Comparison of ENCODE assay signal across 20 cellular contexts in the genomic region with DNA sequence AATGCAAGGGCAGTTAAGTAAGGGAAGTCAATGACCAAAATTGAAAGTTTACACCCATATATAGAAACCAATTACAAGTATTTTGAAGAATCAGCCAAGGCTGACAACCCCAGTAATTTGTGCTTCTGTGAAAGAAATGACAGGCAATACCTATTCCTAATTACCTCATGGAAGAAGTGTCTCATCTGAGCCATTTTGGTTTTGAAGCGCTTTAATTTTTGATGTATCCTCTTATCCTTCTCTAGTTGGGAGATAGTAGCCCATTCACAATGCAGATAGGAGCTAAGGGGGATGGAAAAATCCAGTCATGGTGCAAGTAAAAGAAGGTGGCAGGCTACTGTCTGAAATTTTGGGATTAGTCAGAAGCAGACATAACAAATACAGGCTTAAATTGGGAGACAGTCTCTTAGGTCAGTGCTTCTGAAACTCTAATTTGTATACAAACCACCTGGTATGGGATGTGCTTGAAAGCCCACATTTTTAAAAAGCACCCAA. TPM values are rescaled to one million over a fixed set of nuclear protein-coding genes. Genes with fewer than 3 reads are reported as not detected.
DNase-seq lines count a peak whose midpoint lies in the region; ATAC-seq, FAIRE-seq and TF ChIP-seq lines count a peak whose summit lies in the region.
"Had no signal": no experiment of that assay in that cellular context is flagged by ENCODE, and none has a peak within 500 bp of the region (broad histone marks: within the 10 kb centered on the region; RNA-seq: fewer than 3 reads in every experiment).

No MANE protein-coding gene starts in this region.

- peak; percentile 65 for ATAC-seq in HG02852 (IDR thresholded peaks at IDR 0.05; ENCODE audit: unreplicated experiment)
- ATAC-seq: right cardiac atrium, upper lobe of right lung had no signal

- peaks cover 14% of the 10 kb centered on the region for H3K4me1 Mint-ChIP-seq in activated CD4-positive, alpha-beta T cell treated with anti-CD3 and anti-CD28 coated beads, Interleukin-2, amount 10 ng/mL, durations not matched to agents 24 days and 14 days
- H3K4me1 Mint-ChIP-seq in activated naive CD8-positive, alpha-beta T cell treated with anti-CD3 and anti-CD28 coated beads for 36 hours = peaks cover 21% of the 10 kb centered on the region
- H3K4me1 Mint-ChIP-seq: naive B cell had no signal

- H3K27ac Mint-ChIP-seq in activated CD4-positive, alpha-beta T cell treated with anti-CD3 and anti-CD28 coated beads, Interleukin-2, amount 10 ng/mL, durations not matched to agents 24 days and 14 days = peak overlapping the region; percentile 86
- peak overlapping the region; percentile 93 for H3K27ac Mint-ChIP-seq in activated naive CD8-positive, alpha-beta T cell treated with anti-CD3 and anti-CD28 coated beads for 36 hours

- peak overlapping the region; percentile 11 for H3K4me3 Mint-ChIP-seq in activated CD4-positive, alpha-beta T cell treated with anti-CD3 and anti-CD28 coated beads, Interleukin-2, amount 10 ng/mL, durations not matched to agents 24 days and 14 days
- H3K4me3 Mint-ChIP-seq in activated naive CD8-positive, alpha-beta T cell treated with anti-CD3 and anti-CD28 coated beads for 36 hours = no peak overlapping the region
- H3K4me3 Mint-ChIP-seq: naive B cell had no signal

- TF ChIP-seq POLR2A in GM12892 (IDR thresholded peaks at IDR 0.05; ENCODE audit: low read depth, low read length) = no peak

- FAIRE-seq in GM12892 (lab: Jason Lieb, UNC) = peak; percentile 36
- FAIRE-seq: A204.1 had no signal

- intact Hi-C loops in activated CD4-positive, alpha-beta T cell treated with anti-CD3 and anti-CD28 coated beads, Interleukin-2, amount 10 ng/mL, durations not matched to agents 24 days and 14 days (cut with micrococcal nuclease) = loop anchor here (1.0 kb wide), 5 partner anchors 23 to 62 kb away; partner anchors contain the start of genes CHD8, RAB2B and SUPT16H

- no peaks in the 10 kb centered on the region for H3K9me3 Mint-ChIP-seq in activated CD4-positive, alpha-beta T cell treated with anti-CD3 and anti-CD28 coated beads, Interleukin-2, amount 10 ng/mL, durations not matched to agents 24 days and 14 days
- no peaks in the 10 kb centered on the region for H3K9me3 Mint-ChIP-seq in activated naive CD8-positive, alpha-beta T cell treated with anti-CD3 and anti-CD28 coated beads for 36 hours
- H3K9me3 Mint-ChIP-seq: naive B cell had no signal

- no peaks in the 10 kb centered on the region for H3K27me3 Mint-ChIP-seq in activated CD4-positive, alpha-beta T cell treated with anti-CD3 and anti-CD28 coated beads, Interleukin-2, amount 10 ng/mL, durations not matched to agents 24 days and 14 days
- no peaks in the 10 kb centered on the region for H3K27me3 Mint-ChIP-seq in activated naive CD8-positive, alpha-beta T cell treated with anti-CD3 and anti-CD28 coated beads for 36 hours
- H3K27me3 Mint-ChIP-seq: naive B cell had no signal

- H3K36me3 Mint-ChIP-seq in activated CD4-positive, alpha-beta T cell treated with anti-CD3 and anti-CD28 coated beads, Interleukin-2, amount 10 ng/mL, durations not matched to agents 24 days and 14 days (ENCODE audit: low read depth) = peaks cover 67% of the 10 kb centered on the region
- peaks cover 29% of the 10 kb centered on the region for H3K36me3 Mint-ChIP-seq in activated naive CD8-positive, alpha-beta T cell treated with anti-CD3 and anti-CD28 coated beads for 36 hours

- no peak for DNase-seq in activated CD4-positive, alpha-beta T cell treated with anti-CD3 and anti-CD28 coated beads, Interleukin-2, amount 10 ng/mL, durations not matched to agents 24 days and 14 days
- no peak for DNase-seq in activated CD4-positive, alpha-beta T cell treated with anti-CD3 and anti-CD28 coated beads for 48 hours
- DNase-seq in GM12892 (ENCODE audit: insufficient read length) (no peak), HuH-7.5 (ENCODE audit: low spot score) (no peak), medulla oblongata (ENCODE audit: extremely low spot score) (no peak), HUDEP-2 (lab: John Stamatoyannopoulos, UW; ENCODE audit: unreplicated experiment in 76 of 76) (no peak)
- no peak for DNase-seq in activated naive CD8-positive, alpha-beta T cell treated with anti-CD3 and anti-CD28 coated beads for 36 hours
- DNase-seq: activated effector memory CD4-positive, alpha-beta T cell treated with anti-CD3 and anti-CD28 coated beads, Interleukin-2, amount 50 U/mL, for 16 hours; BE2C; Calu3; effector memory CD4-positive, alpha-beta T cell; kidney glomerular epithelial cell; mammary epithelial cell; naive B cell; NCI-H1105 treated with DMSO at 0.1 percent for 48 hours; NCI-H510A; right cardiac atrium; upper lobe of right lung had no signal

RNA-seq across cellular contexts. Expression of gene SUPT16H, which starts 30.4 kb away (rescaled TPM):
- total RNA-seq in activated CD4-positive, alpha-beta T cell treated with anti-CD3 and anti-CD28 coated beads, Interleukin-2, amount 10 ng/mL, durations not matched to agents 24 days and 14 days = 170 and 174 TPM in 2 replicates
- polyA plus RNA-seq in GM12892 (2012; ENCODE audit: missing spikeins) = 91.8 TPM
- 100 to 1,000 TPM; 218 to 221 TPM for total RNA-seq in activated naive CD8-positive, alpha-beta T cell treated with anti-CD3 and anti-CD28 coated beads for 36 hours

RNA-seq across cellular contexts. Expression of gene CHD8, which starts 41.7 kb away (rescaled TPM):
- 104 and 115 TPM in 2 replicates for total RNA-seq in activated CD4-positive, alpha-beta T cell treated with anti-CD3 and anti-CD28 coated beads, Interleukin-2, amount 10 ng/mL, durations not matched to agents 24 days and 14 days
- polyA plus RNA-seq in GM12892 (2012; ENCODE audit: missing spikeins) = 35.2 TPM
- 10 to 100 TPM; 78.5 to 86.2 TPM for total RNA-seq in activated naive CD8-positive, alpha-beta T cell treated with anti-CD3 and anti-CD28 coated beads for 36 hours
